15 cellular contexts compared by ENCODE assay signal in genomic region chr7:16926861-16927260, GRCh38. TPM values are rescaled to one million over a fixed set of nuclear protein-coding genes. Genes with fewer than 3 reads are reported as not detected.
A peak's percentile ranks its signal among the peaks of the same experiment; 100 is the strongest.
DNase-seq lines count a peak whose midpoint lies in the region; ATAC-seq, FAIRE-seq and TF ChIP-seq lines count a peak whose summit lies in the region.
"Had no signal": no experiment of that assay in that cellular context is flagged by ENCODE, and none has a peak within 500 bp of the region (broad histone marks: within the 10 kb centered on the region; RNA-seq: fewer than 3 reads in every experiment).

No MANE protein-coding gene starts in this region.

- H3K9ac ChIP-seq in SK-N-SH, result no peak overlapping the region

- no peaks in the 10 kb centered on the region for H3K9me3 Mint-ChIP-seq in osteocyte (ENCODE audit: unreplicated experiment)
- H3K9me3 Mint-ChIP-seq in CD8-positive, alpha-beta T cell, result no peaks in the 10 kb centered on the region

- no peak for ATAC-seq in GM21737 (IDR thresholded peaks at IDR 0.05; ENCODE audit: unreplicated experiment)
- no peak for ATAC-seq in CD8-positive, alpha-beta T cell

- TF ChIP-seq POLR2A in GM12892 (IDR thresholded peaks at IDR 0.05; ENCODE audit: low read depth, low read length), result no peak

- H4K20me1 ChIP-seq in PC-9 (ENCODE audit: insufficient read depth) (no peaks in the 10 kb centered on the region), SK-N-SH (ENCODE audit: insufficient read depth) (no peaks in the 10 kb centered on the region)

- H3K27ac ChIP-seq in PC-9 (no peak overlapping the region), SK-N-SH (ENCODE audit: low read depth in 2 of 2, low read length in 1 of 2) (no peak overlapping the region)
- no peak overlapping the region for H3K27ac ChIP-seq in CD8-positive, alpha-beta T cell (ENCODE audit: low read depth, low read length)

- H2AFZ ChIP-seq in PC-9, result no peak overlapping the region
- H2AFZ ChIP-seq in SK-N-SH (ENCODE audit: low read depth), result no peak overlapping the region

- no TSS peak for BruUV-seq in PC-9 (replicated peaks; lab: Mats Ljungman, UMichigan)

- POLR2A ChIA-PET in PC-9 (lab: Charles Lee; ENCODE audit: unreplicated experiment), result interaction anchor here (0.6 kb wide), 1 partner anchor 1095 kb away, joined by 5 read pairs; no protein-coding TSS in a partner anchor
- POLR2A ChIA-PET in SK-N-SH (lab: Yijun Ruan, JAX), result no interaction called here
- POLR2A ChIA-PET in CD8-positive, alpha-beta T cell (lab: Charles Lee), result interaction anchor here (0.6 kb wide), 1 partner anchor 436 kb away, joined by 4 read pairs; no protein-coding TSS in a partner anchor

- H3K36me3 Mint-ChIP-seq in osteocyte (ENCODE audit: unreplicated experiment), result peaks cover 2% of the 10 kb centered on the region
- H3K36me3 Mint-ChIP-seq in CD8-positive, alpha-beta T cell, result no peaks in the 10 kb centered on the region

- H3F3A ChIP-seq in PC-9 (ENCODE audit: insufficient read depth, low read depth), result peaks cover 11% of the 10 kb centered on the region
- H3F3A ChIP-seq in SK-N-SH (replicated peaks; ENCODE audit: insufficient read depth), result no peaks in the 10 kb centered on the region

- H3K4me1 ChIP-seq in PC-9 (replicated peaks; ENCODE audit: insufficient read depth) (peaks cover 51% of the 10 kb centered on the region), SK-N-SH (ENCODE audit: control insufficient read depth in 1 of 2, insufficient read depth in 2 of 2, low read depth in 1 of 2, low read length in 1 of 2) (peaks cover 0 to 1% of the 10 kb centered on the region in 2 experiments; a peak in 1 of 4 replicates)
- no peaks in the 10 kb centered on the region for H3K4me1 ChIP-seq in CD8-positive, alpha-beta T cell (ENCODE audit: insufficient read depth, low read length)

- TF ChIP-seq CTCF in PC-9 (conservative IDR thresholded peaks at IDR 0.05) (no peak), epithelial cell of esophagus (IDR thresholded peaks at IDR 0.05; ENCODE audit: insufficient read depth, low read depth, low read length, missing control alignments) (no peak), osteocyte (IDR thresholded peaks at IDR 0.05) (no peak), SK-N-SH (IDR thresholded peaks at IDR 0.05) (no peak)
- TF ChIP-seq CTCF in CD8-positive, alpha-beta T cell (IDR thresholded peaks at IDR 0.05), result no peak

- H3K4me2 ChIP-seq in PC-9, result 0 out of 2 replicates have a peak overlapping the region, but pooled peaks have one; percentile 1
- no peak overlapping the region for H3K4me2 ChIP-seq in SK-N-SH

- no peaks in the 10 kb centered on the region for H3K79me2 ChIP-seq in PC-9 (ENCODE audit: low read depth)
- no peaks in the 10 kb centered on the region for H3K79me2 ChIP-seq in SK-N-SH (ENCODE audit: insufficient read depth)

- no peaks in the 10 kb centered on the region for H3K27me3 Mint-ChIP-seq in osteocyte (ENCODE audit: unreplicated experiment)
- H3K27me3 Mint-ChIP-seq in CD8-positive, alpha-beta T cell (ENCODE audit: low read depth), result peaks cover 2% of the 10 kb centered on the region

- H3K4me3 ChIP-seq in PC-9 (no peak overlapping the region), epithelial cell of esophagus (ENCODE audit: low read length) (no peak overlapping the region), SK-N-SH (ENCODE audit: low read depth in 2 of 2, low read length in 1 of 2) (no peak overlapping the region)
- H3K4me3 ChIP-seq in CD8-positive, alpha-beta T cell (ENCODE audit: low read depth, low read length), result no peak overlapping the region
- H3K4me3 ChIP-seq: K562 had no signal

- no peaks in the 10 kb centered on the region for H3K9me2 ChIP-seq in PC-9 (ENCODE audit: insufficient read depth)
- H3K9me2 ChIP-seq in SK-N-SH, result no peaks in the 10 kb centered on the region; the same call in 1 of the 2 replicates

- FAIRE-seq in GM12892 (lab: Jason Lieb, UNC), result peak; percentile 24

- CTCF ChIA-PET in PC-9 (lab: Charles Lee) (no interaction called here), SK-N-SH (lab: Yijun Ruan, JAX) (interaction anchor here (0.9 to 1.5 kb wide), 3 partner anchors 19 to 234 kb away, joined by 3 read pairs; no protein-coding TSS in a partner anchor)
- CTCF ChIA-PET in CD8-positive, alpha-beta T cell (lab: Charles Lee), result no interaction called here

- H3K9me3 ChIP-seq in PC-9 (ENCODE audit: insufficient read depth, low read depth) (peaks cover 44% of the 10 kb centered on the region), SK-N-SH (no peaks in the 10 kb centered on the region)
- no peaks in the 10 kb centered on the region for H3K9me3 ChIP-seq in CD8-positive, alpha-beta T cell (ENCODE audit: low read length)

- DNase-seq in GM12892 (ENCODE audit: insufficient read length) (no peak), PC-9 (peak in 1 of 2 experiments; percentile 74), epithelial cell of esophagus (ENCODE audit: low read depth) (peak; percentile 56), osteocyte (ENCODE audit: extremely low spot score, unreplicated experiment) (no peak), SK-N-SH (no peak)
- DNase-seq in CD8-positive, alpha-beta T cell, result no peak
- DNase-seq: C1 segment of cervical spinal cord, NCI-H187, NCI-H2107, NCI-H510A treated with DMSO at 0.1 percent for 48 hours had no signal

- TF ChIP-seq RAD21 in SK-N-SH (IDR thresholded peaks at IDR 0.05; ENCODE audit: low read length), result no peak

- TF ChIP-seq EP300 in SK-N-SH (IDR thresholded peaks at IDR 0.05; ENCODE audit: borderline replicate concordance in 1 of 2, low read depth in 1 of 2, low read length in 1 of 2), result no peak

- peaks cover 32% of the 10 kb centered on the region for H3K4me1 Mint-ChIP-seq in osteocyte (ENCODE audit: unreplicated experiment)
- H3K4me1 Mint-ChIP-seq in CD8-positive, alpha-beta T cell (ENCODE audit: low read depth), result peaks cover 24% of the 10 kb centered on the region

- H3K27me3 ChIP-seq in PC-9 (ENCODE audit: insufficient read depth, low read depth) (no peaks in the 10 kb centered on the region), SK-N-SH (ENCODE audit: insufficient read depth) (no peaks in the 10 kb centered on the region; the same call in 1 of the 2 replicates)
- H3K27me3 ChIP-seq in CD8-positive, alpha-beta T cell (ENCODE audit: insufficient read depth, low read length), result no peaks in the 10 kb centered on the region

- H3K36me3 ChIP-seq in PC-9 (ENCODE audit: low read depth) (0 out of 2 replicates have a peak, but pooled peaks cover 5% of the 10 kb centered on the region), SK-N-SH (replicated peaks in 1 of 2; ENCODE audit: control insufficient read depth in 1 of 2, insufficient read depth in 2 of 2, low read length in 1 of 2) (no peaks in the 10 kb centered on the region)
- H3K36me3 ChIP-seq in CD8-positive, alpha-beta T cell (ENCODE audit: insufficient read depth, low read length), result no peaks in the 10 kb centered on the region

- 0% methylated on average over 1 of the region's 1 CpG for WGBS in SK-N-SH (ENCODE audit: low lambda C conversion rate)

- H3K27ac Mint-ChIP-seq in osteocyte (ENCODE audit: unreplicated experiment), result peak overlapping the region; percentile 41
- H3K27ac Mint-ChIP-seq in CD8-positive, alpha-beta T cell, result no peak overlapping the region

- intact Hi-C loops in PC-9 (cut with micrococcal nuclease; ENCODE audit: unreplicated experiment), result no loop called here
- intact Hi-C loops in CD8-positive, alpha-beta T cell (cut with DNase I, micrococcal nuclease), result no loop called here

- no peak overlapping the region for H3K4me3 Mint-ChIP-seq in osteocyte (ENCODE audit: unreplicated experiment)
- no peak overlapping the region for H3K4me3 Mint-ChIP-seq in CD8-positive, alpha-beta T cell

TF ChIP-seq in SK-N-SH, 30 proteins besides CTCF, POLR2A, EP300 and RAD21 (continues in another document):
- TF ChIP-seq TCF12 (IDR thresholded peaks at IDR 0.05) (no peak), RCOR1 (IDR thresholded peaks at IDR 0.05; ENCODE audit: low read length) (no peak), RFX5 (IDR thresholded peaks at IDR 0.05; ENCODE audit: low read length) (no peak), EZH2phosphoT487 (IDR thresholded peaks at IDR 0.05; ENCODE audit: borderline replicate concordance, low read depth) (no peak), MEF2A (IDR thresholded peaks at IDR 0.05; ENCODE audit: borderline replicate concordance, low read depth) (no peak), TEAD4 (IDR thresholded peaks at IDR 0.05; ENCODE audit: borderline replicate concordance, insufficient read depth) (no peak), NRF1 (IDR thresholded peaks at IDR 0.05; ENCODE audit: low read depth, low read length) (no peak), TAF1 (IDR thresholded peaks at IDR 0.05; ENCODE audit: borderline replicate concordance, low read depth, low read length) (no peak), IRF3 (IDR thresholded peaks at IDR 0.05; ENCODE audit: low read depth, low read length) (no peak)

RNA-seq across cellular contexts. Expression of gene AGR3, which starts 45.1 kb away (rescaled TPM):
- not detected for polyA plus RNA-seq in GM12892 (2012; ENCODE audit: missing spikeins)
- total RNA-seq in PC-9 (2021) (0.57 and 0.63 TPM in 2 replicates), osteocyte (not detected in 2 replicates)
- polyA plus RNA-seq in SK-N-SH (2012; rRNA removed), result not detected in 2 replicates
- polyA plus RNA-seq in SK-N-SH (2012; cell fraction: cytosol; rRNA removed), result not detected in 2 replicates
- not detected in 2 replicates for polyA plus RNA-seq in SK-N-SH (2012; cell fraction: nucleus; rRNA removed)
- not detected for total RNA-seq in CD8-positive, alpha-beta T cell
- total RNA-seq: Daoy, H4, K562, SK-MEL-5 had no signal
- polyA plus RNA-seq: K562 had no signal
